1 cellular context compared by ENCODE assay signal in the genomic region with DNA sequence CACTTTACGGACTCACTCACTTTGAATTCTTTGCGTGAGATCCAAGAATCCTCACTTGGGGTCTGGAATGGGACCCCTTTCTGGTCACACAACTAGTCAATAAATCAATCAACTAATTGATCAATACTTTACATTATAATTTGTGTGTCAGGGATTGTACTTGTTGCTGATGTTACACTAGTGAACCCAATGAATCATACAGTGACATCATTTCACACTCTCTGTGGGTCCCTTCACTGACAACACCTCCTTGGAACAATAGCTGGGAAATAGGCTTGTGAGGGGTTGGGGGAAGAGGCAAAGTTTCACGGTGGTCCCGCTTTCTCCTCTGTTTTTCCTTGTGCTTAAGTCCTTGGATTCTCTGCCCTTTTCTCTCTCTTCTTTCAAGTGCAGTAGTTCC.
TF ChIP-seq lines count a peak whose summit lies in the region.

No MANE protein-coding gene starts in this region.

TF ChIP-seq in HEK293, 187 proteins besides CTCF, POLR2A, EP300 and RAD21 (continued from another document):
- TF ChIP-seq, protein P1, sequence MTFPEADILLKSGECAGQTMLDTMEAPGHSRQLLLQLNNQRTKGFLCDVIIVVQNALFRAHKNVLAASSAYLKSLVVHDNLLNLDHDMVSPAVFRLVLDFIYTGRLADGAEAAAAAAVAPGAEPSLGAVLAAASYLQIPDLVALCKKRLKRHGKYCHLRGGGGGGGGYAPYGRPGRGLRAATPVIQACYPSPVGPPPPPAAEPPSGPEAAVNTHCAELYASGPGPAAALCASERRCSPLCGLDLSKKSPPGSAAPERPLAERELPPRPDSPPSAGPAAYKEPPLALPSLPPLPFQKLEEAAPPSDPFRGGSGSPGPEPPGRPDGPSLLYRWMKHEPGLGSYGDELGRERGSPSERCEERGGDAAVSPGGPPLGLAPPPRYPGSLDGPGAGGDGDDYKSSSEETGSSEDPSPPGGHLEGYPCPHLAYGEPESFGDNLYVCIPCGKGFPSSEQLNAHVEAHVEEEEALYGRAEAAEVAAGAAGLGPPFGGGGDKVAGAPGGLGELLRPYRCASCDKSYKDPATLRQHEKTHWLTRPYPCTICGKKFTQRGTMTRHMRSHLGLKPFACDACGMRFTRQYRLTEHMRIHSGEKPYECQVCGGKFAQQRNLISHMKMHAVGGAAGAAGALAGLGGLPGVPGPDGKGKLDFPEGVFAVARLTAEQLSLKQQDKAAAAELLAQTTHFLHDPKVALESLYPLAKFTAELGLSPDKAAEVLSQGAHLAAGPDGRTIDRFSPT (tag by site-specific recombination; IDR thresholded peaks at IDR 0.05), result no peak
- TF ChIP-seq ZBTB20 (tag by site-specific recombination; IDR thresholded peaks at IDR 0.05) (no peak), ZNF585B (tag by site-specific recombination; IDR thresholded peaks at IDR 0.05) (no peak), RBAK (tag by site-specific recombination; IDR thresholded peaks at IDR 0.05) (no peak), ZNF214 (tag by site-specific recombination; IDR thresholded peaks at IDR 0.05; ENCODE audit: borderline replicate concordance) (no peak), ZNF704 (tag by site-specific recombination; IDR thresholded peaks at IDR 0.05) (no peak), ZFP69B (tag by site-specific recombination; IDR thresholded peaks at IDR 0.05) (peak; percentile 34; the same call in 1 of the 2 replicates), OSR2 (tag by site-specific recombination; IDR thresholded peaks at IDR 0.05) (no peak), ZBTB49 (tag by site-specific recombination; IDR thresholded peaks at IDR 0.05; ENCODE audit: low read depth) (no peak), ZNF560 (tag by site-specific recombination; IDR thresholded peaks at IDR 0.05; ENCODE audit: borderline replicate concordance) (no peak), ZNF707 (tag by site-specific recombination; IDR thresholded peaks at IDR 0.05) (no peak), ZNF416 (tag by site-specific recombination; IDR thresholded peaks at IDR 0.05) (no peak), ZNF223 (tag by site-specific recombination; IDR thresholded peaks at IDR 0.05) (no peak), PRDM1 (tag by site-specific recombination; IDR thresholded peaks at IDR 0.05) (peak; percentile 48; the same call in 1 of the 2 replicates), ZNF548 (tag by site-specific recombination; IDR thresholded peaks at IDR 0.05) (no peak), FEZF1 (tag by site-specific recombination; IDR thresholded peaks at IDR 0.05) (no peak), GLIS1 (tag by site-specific recombination; IDR thresholded peaks at IDR 0.05) (peak; percentile 17; the same call in 1 of the 2 replicates), SCRT2 (tag by site-specific recombination; IDR thresholded peaks at IDR 0.05) (peak; percentile 75; the same call in 1 of the 2 replicates), ZFP37 (tag by site-specific recombination; IDR thresholded peaks at IDR 0.05) (no peak), ZNF354C (tag by site-specific recombination; IDR thresholded peaks at IDR 0.05; ENCODE audit: borderline replicate concordance, low read depth) (no peak), KLF7 (tag by site-specific recombination; IDR thresholded peaks at IDR 0.05; ENCODE audit: borderline replicate concordance) (no peak), ZNF335 (tag by site-specific recombination; conservative IDR thresholded peaks at IDR 0.05) (no peak), ZNF654 (tag by site-specific recombination; IDR thresholded peaks at IDR 0.05; ENCODE audit: low read depth) (no peak), ZNF791 (tag by site-specific recombination; IDR thresholded peaks at IDR 0.05) (no peak)
- TF ChIP-seq, protein P2, sequence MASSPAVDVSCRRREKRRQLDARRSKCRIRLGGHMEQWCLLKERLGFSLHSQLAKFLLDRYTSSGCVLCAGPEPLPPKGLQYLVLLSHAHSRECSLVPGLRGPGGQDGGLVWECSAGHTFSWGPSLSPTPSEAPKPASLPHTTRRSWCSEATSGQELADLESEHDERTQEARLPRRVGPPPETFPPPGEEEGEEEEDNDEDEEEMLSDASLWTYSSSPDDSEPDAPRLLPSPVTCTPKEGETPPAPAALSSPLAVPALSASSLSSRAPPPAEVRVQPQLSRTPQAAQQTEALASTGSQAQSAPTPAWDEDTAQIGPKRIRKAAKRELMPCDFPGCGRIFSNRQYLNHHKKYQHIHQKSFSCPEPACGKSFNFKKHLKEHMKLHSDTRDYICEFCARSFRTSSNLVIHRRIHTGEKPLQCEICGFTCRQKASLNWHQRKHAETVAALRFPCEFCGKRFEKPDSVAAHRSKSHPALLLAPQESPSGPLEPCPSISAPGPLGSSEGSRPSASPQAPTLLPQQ (tag by site-specific recombination; IDR thresholded peaks at IDR 0.05), result peak; percentile 65; the same call in 1 of the 2 replicates
- TF ChIP-seq, protein P3, sequence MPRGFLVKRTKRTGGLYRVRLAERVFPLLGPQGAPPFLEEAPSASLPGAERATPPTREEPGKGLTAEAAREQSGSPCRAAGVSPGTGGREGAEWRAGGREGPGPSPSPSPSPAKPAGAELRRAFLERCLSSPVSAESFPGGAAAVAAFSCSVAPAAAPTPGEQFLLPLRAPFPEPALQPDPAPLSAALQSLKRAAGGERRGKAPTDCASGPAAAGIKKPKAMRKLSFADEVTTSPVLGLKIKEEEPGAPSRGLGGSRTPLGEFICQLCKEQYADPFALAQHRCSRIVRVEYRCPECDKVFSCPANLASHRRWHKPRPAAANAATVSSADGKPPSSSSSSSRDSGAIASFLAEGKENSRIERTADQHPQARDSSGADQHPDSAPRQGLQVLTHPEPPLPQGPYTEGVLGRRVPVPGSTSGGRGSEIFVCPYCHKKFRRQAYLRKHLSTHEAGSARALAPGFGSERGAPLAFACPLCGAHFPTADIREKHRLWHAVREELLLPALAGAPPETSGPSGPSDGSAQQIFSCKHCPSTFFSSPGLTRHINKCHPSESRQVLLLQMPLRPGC (tag by site-specific recombination; IDR thresholded peaks at IDR 0.05), result no peak
